ENCODE assay signal across 23 cellular contexts in the genomic region with DNA sequence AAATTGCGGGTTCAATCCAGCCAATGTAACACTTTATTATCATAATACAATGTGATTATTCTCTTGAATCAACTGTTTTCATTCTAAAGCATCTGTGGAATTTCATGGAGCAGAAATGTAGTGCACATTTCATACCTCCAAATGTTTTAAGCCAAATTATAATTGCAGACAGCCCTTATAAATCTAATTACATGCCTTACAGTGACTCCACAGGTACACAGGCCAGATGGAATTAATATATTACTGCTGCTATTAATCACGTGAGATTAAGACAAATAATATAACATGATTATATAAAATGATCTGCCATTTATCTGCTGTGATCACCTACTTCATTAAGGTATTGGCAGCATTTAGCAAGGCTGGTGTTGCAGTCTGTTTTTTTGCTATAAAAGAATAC. TPM values are rescaled to one million over a fixed set of nuclear protein-coding genes. Genes with fewer than 3 reads are reported as not detected.
DNase-seq lines count a peak whose midpoint lies in the region; ATAC-seq and TF ChIP-seq lines count a peak whose summit lies in the region.
"Had no signal": no experiment of that assay in that cellular context is flagged by ENCODE, and none has a peak within 500 bp of the region (broad histone marks: within the 10 kb centered on the region; RNA-seq: fewer than 3 reads in every experiment).

No MANE protein-coding gene starts in this region.

- peaks cover 0 to 3% of the 10 kb centered on the region in 2 experiments; a peak in 1 of 4 replicates for H3K4me1 ChIP-seq in SK-N-SH (ENCODE audit: control insufficient read depth in 1 of 2, insufficient read depth in 2 of 2, low read depth in 1 of 2, low read length in 1 of 2)
- H3K4me1 ChIP-seq: BE2C, BLaER1 had no signal

- no peaks in the 10 kb centered on the region for H3F3A ChIP-seq in SK-N-SH (replicated peaks; ENCODE audit: insufficient read depth)

- DNase-seq in NCI-H82 (lab: John Stamatoyannopoulos, UW) (peak; percentile 78), SK-N-SH (no peak), SIG-M5 (lab: John Stamatoyannopoulos, UW) (no peak)
- no peak for DNase-seq in stimulated activated naive CD8-positive, alpha-beta T cell treated with anti-CD3 and anti-CD28 coated beads, Interleukin-15, amount 100 ng/mL, for 72 hours
- DNase-seq: 8988T; ACHN; BE2C; C1 segment of cervical spinal cord; CD4-positive, alpha-beta memory T cell; CD4-positive, CD25-positive, alpha-beta regulatory T cell; CD8-positive, alpha-beta memory T cell; COR-L47; DMS 273 treated with DMSO at 0.1 percent for 48 hours; DMS153; DMS53; DMS79; DND-41; EL; GDM1 had no signal

- no peaks in the 10 kb centered on the region for H4K20me1 ChIP-seq in SK-N-SH (ENCODE audit: insufficient read depth)
- H4K20me1 ChIP-seq: BLaER1 had no signal

- no peak for TF ChIP-seq EP300 in SK-N-SH (IDR thresholded peaks at IDR 0.05; ENCODE audit: borderline replicate concordance in 1 of 2, low read depth in 1 of 2, low read length in 1 of 2)

- POLR2A ChIA-PET in SK-N-SH (lab: Yijun Ruan, JAX): no interaction called here

- no peak overlapping the region for H3K4me2 ChIP-seq in SK-N-SH
- H3K4me2 ChIP-seq: BLaER1 had no signal

- H3K27ac Mint-ChIP-seq in stimulated activated naive CD8-positive, alpha-beta T cell treated with anti-CD3 and anti-CD28 coated beads, Interleukin-15, amount 100 ng/mL, for 72 hours: no peak overlapping the region
- H3K27ac Mint-ChIP-seq: CD4-positive, alpha-beta memory T cell; CD4-positive, CD25-positive, alpha-beta regulatory T cell; CD8-positive, alpha-beta memory T cell had no signal

- WGBS in SK-N-SH (ENCODE audit: low lambda C conversion rate): 7% methylated on average over 2 of the region's 2 CpGs

- H2AFZ ChIP-seq in SK-N-SH (ENCODE audit: low read depth): no peak overlapping the region

- no peak for TF ChIP-seq RAD21 in SK-N-SH (IDR thresholded peaks at IDR 0.05; ENCODE audit: low read length)

- H3K9me2 ChIP-seq in SK-N-SH: no peaks in the 10 kb centered on the region

- H3K27me3 Mint-ChIP-seq in stimulated activated naive CD8-positive, alpha-beta T cell treated with anti-CD3 and anti-CD28 coated beads, Interleukin-15, amount 100 ng/mL, for 72 hours: peaks cover 13% of the 10 kb centered on the region

- H3K27ac ChIP-seq in SK-N-SH (ENCODE audit: low read depth in 2 of 2, low read length in 1 of 2): no peak overlapping the region
- H3K27ac ChIP-seq: BLaER1 had no signal

- CTCF ChIA-PET in SK-N-SH (lab: Yijun Ruan, JAX): interaction anchor here (1.1 to 1.9 kb wide), 2 partner anchors 10 to 90 kb away, joined by 3 to 14 read pairs; no protein-coding TSS in a partner anchor

- peaks cover 0 to 14% of the 10 kb centered on the region in 2 donors for H3K9me3 Mint-ChIP-seq in stimulated activated naive CD8-positive, alpha-beta T cell treated with anti-CD3 and anti-CD28 coated beads, Interleukin-15, amount 100 ng/mL, for 72 hours
- H3K9me3 Mint-ChIP-seq: CD4-positive, CD25-positive, alpha-beta regulatory T cell; CD8-positive, alpha-beta memory T cell had no signal

- no peaks in the 10 kb centered on the region for H3K79me2 ChIP-seq in SK-N-SH (ENCODE audit: insufficient read depth)

- no peaks in the 10 kb centered on the region for H3K4me1 Mint-ChIP-seq in stimulated activated naive CD8-positive, alpha-beta T cell treated with anti-CD3 and anti-CD28 coated beads, Interleukin-15, amount 100 ng/mL, for 72 hours
- H3K4me1 Mint-ChIP-seq: CD14-positive monocyte; CD4-positive, alpha-beta memory T cell; CD4-positive, CD25-positive, alpha-beta regulatory T cell had no signal

- no peak for TF ChIP-seq CTCF in SK-N-SH (IDR thresholded peaks at IDR 0.05)

- H3K27me3 ChIP-seq in SK-N-SH (ENCODE audit: insufficient read depth): no peaks in the 10 kb centered on the region
- H3K27me3 ChIP-seq: BLaER1 had no signal

- no peaks in the 10 kb centered on the region for H3K36me3 ChIP-seq in SK-N-SH (replicated peaks in 1 of 2; ENCODE audit: control insufficient read depth in 1 of 2, insufficient read depth in 2 of 2, low read length in 1 of 2)
- H3K36me3 ChIP-seq: BE2C, BLaER1 had no signal

- ATAC-seq in GM18861 (IDR thresholded peaks at IDR 0.05; ENCODE audit: unreplicated experiment): no peak
- no peak for ATAC-seq in stimulated activated naive CD8-positive, alpha-beta T cell treated with anti-CD3 and anti-CD28 coated beads, Interleukin-15, amount 100 ng/mL, for 72 hours
- ATAC-seq: GM12878 had no signal

- H3K4me3 ChIP-seq in SK-N-SH (ENCODE audit: low read depth in 2 of 2, low read length in 1 of 2): no peak overlapping the region
- H3K4me3 ChIP-seq: BLaER1, GM12878 had no signal

- H3K9me3 ChIP-seq in SK-N-SH: no peaks in the 10 kb centered on the region
- H3K9me3 ChIP-seq: BE2C, BLaER1 had no signal

- no peak overlapping the region for H3K9ac ChIP-seq in SK-N-SH
- H3K9ac ChIP-seq: BLaER1 had no signal

- H3K4me3 Mint-ChIP-seq in stimulated activated naive CD8-positive, alpha-beta T cell treated with anti-CD3 and anti-CD28 coated beads, Interleukin-15, amount 100 ng/mL, for 72 hours: no peak overlapping the region
- H3K4me3 Mint-ChIP-seq: CD14-positive monocyte; CD4-positive, alpha-beta memory T cell; CD4-positive, CD25-positive, alpha-beta regulatory T cell; CD8-positive, alpha-beta memory T cell had no signal

TF ChIP-seq in SK-N-SH, 30 proteins besides CTCF, POLR2A, EP300 and RAD21:
- TF ChIP-seq RCOR1 (IDR thresholded peaks at IDR 0.05; ENCODE audit: low read length): peak; percentile 34; the same call in 1 of the 2 replicates
- TF ChIP-seq, protein P1, sequence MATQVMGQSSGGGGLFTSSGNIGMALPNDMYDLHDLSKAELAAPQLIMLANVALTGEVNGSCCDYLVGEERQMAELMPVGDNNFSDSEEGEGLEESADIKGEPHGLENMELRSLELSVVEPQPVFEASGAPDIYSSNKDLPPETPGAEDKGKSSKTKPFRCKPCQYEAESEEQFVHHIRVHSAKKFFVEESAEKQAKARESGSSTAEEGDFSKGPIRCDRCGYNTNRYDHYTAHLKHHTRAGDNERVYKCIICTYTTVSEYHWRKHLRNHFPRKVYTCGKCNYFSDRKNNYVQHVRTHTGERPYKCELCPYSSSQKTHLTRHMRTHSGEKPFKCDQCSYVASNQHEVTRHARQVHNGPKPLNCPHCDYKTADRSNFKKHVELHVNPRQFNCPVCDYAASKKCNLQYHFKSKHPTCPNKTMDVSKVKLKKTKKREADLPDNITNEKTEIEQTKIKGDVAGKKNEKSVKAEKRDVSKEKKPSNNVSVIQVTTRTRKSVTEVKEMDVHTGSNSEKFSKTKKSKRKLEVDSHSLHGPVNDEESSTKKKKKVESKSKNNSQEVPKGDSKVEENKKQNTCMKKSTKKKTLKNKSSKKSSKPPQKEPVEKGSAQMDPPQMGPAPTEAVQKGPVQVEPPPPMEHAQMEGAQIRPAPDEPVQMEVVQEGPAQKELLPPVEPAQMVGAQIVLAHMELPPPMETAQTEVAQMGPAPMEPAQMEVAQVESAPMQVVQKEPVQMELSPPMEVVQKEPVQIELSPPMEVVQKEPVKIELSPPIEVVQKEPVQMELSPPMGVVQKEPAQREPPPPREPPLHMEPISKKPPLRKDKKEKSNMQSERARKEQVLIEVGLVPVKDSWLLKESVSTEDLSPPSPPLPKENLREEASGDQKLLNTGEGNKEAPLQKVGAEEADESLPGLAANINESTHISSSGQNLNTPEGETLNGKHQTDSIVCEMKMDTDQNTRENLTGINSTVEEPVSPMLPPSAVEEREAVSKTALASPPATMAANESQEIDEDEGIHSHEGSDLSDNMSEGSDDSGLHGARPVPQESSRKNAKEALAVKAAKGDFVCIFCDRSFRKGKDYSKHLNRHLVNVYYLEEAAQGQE (IDR thresholded peaks at IDR 0.05; ENCODE audit: low read depth, low read length): no peak
- no peak for TF ChIP-seq RXRA (IDR thresholded peaks at IDR 0.05; ENCODE audit: borderline replicate concordance, low read depth)
- 0 out of 2 replicates have a peak, but pooled peaks have one; percentile 13 for TF ChIP-seq TCF12 (IDR thresholded peaks at IDR 0.05)
- no peak for TF ChIP-seq YY1 (IDR thresholded peaks at IDR 0.05; ENCODE audit: low read depth)
- TF ChIP-seq JUND (IDR thresholded peaks at IDR 0.05): no peak
- TF ChIP-seq, protein P2, sequence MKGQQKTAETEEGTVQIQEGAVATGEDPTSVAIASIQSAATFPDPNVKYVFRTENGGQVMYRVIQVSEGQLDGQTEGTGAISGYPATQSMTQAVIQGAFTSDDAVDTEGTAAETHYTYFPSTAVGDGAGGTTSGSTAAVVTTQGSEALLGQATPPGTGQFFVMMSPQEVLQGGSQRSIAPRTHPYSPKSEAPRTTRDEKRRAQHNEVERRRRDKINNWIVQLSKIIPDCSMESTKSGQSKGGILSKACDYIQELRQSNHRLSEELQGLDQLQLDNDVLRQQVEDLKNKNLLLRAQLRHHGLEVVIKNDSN (IDR thresholded peaks at IDR 0.05; ENCODE audit: borderline replicate concordance, low read depth): no peak
- TF ChIP-seq FOSL2 (IDR thresholded peaks at IDR 0.05; ENCODE audit: borderline replicate concordance, low read depth): no peak

RNA-seq across cellular contexts. Expression of a gene that starts 9.7 kb away (rescaled TPM):
- polyA plus RNA-seq in SK-N-SH (2012; rRNA removed): 43.7 and 45.1 TPM in 2 replicates
- polyA plus RNA-seq in SK-N-SH (2012; cell fraction: cytosol; rRNA removed): 57.3 and 61.1 TPM in 2 replicates
- 32.2 and 45.5 TPM in 2 replicates for polyA plus RNA-seq in SK-N-SH (2012; cell fraction: nucleus; rRNA removed)
